In genomic region chr2:43024515-43024962, GRCh38 we compare ENCODE assay signal across 1 cellular context.
TF ChIP-seq lines count a peak whose summit lies in the region.

No MANE protein-coding gene starts in this region.

TF ChIP-seq in HepG2, 621 proteins besides CTCF, POLR2A, EP300 and RAD21 (continued from another document and continues in another):
- TF ChIP-seq ZNF577 (CRISPR knock-in tag; IDR thresholded peaks at IDR 0.05; ENCODE audit: borderline replicate concordance, low read depth) = no peak
- peak; percentile 83 for TF ChIP-seq CBX1 (IDR thresholded peaks at IDR 0.05; ENCODE audit: low read depth)
- no peak for TF ChIP-seq DNMT3B (CRISPR knock-in tag; conservative IDR thresholded peaks at IDR 0.05)
- TF ChIP-seq MBD4 (IDR thresholded peaks at IDR 0.05; ENCODE audit: borderline replicate concordance, low read length) = no peak
- TF ChIP-seq, protein P1, sequence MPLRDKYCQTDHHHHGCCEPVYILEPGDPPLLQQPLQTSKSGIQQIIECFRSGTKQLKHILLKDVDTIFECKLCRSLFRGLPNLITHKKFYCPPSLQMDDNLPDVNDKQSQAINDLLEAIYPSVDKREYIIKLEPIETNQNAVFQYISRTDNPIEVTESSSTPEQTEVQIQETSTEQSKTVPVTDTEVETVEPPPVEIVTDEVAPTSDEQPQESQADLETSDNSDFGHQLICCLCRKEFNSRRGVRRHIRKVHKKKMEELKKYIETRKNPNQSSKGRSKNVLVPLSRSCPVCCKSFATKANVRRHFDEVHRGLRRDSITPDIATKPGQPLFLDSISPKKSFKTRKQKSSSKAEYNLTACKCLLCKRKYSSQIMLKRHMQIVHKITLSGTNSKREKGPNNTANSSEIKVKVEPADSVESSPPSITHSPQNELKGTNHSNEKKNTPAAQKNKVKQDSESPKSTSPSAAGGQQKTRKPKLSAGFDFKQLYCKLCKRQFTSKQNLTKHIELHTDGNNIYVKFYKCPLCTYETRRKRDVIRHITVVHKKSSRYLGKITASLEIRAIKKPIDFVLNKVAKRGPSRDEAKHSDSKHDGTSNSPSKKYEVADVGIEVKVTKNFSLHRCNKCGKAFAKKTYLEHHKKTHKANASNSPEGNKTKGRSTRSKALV (CRISPR knock-in tag; IDR thresholded peaks at IDR 0.05) = no peak
- TF ChIP-seq MXD4 (CRISPR knock-in tag; IDR thresholded peaks at IDR 0.05) = no peak
- no peak for TF ChIP-seq WIZ (CRISPR knock-in tag; IDR thresholded peaks at IDR 0.05)
- no peak for TF ChIP-seq GFI1 (CRISPR knock-in tag; IDR thresholded peaks at IDR 0.05; ENCODE audit: borderline replicate concordance)
- TF ChIP-seq ZNF841 (CRISPR knock-in tag; IDR thresholded peaks at IDR 0.05; ENCODE audit: borderline replicate concordance) = no peak
- TF ChIP-seq SETDB1 (CRISPR knock-in tag; IDR thresholded peaks at IDR 0.05; ENCODE audit: borderline replicate concordance) = no peak
- TF ChIP-seq RFX1 (IDR thresholded peaks at IDR 0.05) = no peak
- 0 out of 2 replicates have a peak, but pooled peaks have one; percentile 9 for TF ChIP-seq HCFC1 (IDR thresholded peaks at IDR 0.05; ENCODE audit: low read depth, low read length)
- no peak for TF ChIP-seq ZNF737 (CRISPR knock-in tag; IDR thresholded peaks at IDR 0.05; ENCODE audit: borderline replicate concordance)
- TF ChIP-seq GABPA (IDR thresholded peaks at IDR 0.05; ENCODE audit: low read depth, low read length) = no peak
- no peak for TF ChIP-seq GABPA (CRISPR knock-in tag; IDR thresholded peaks at IDR 0.05; ENCODE audit: low read depth)
- TF ChIP-seq SATB2 (CRISPR knock-in tag; IDR thresholded peaks at IDR 0.05) = no peak
- no peak for TF ChIP-seq ZBTB44 (CRISPR knock-in tag; IDR thresholded peaks at IDR 0.05)
- TF ChIP-seq TFE3 (CRISPR knock-in tag; IDR thresholded peaks at IDR 0.05) = no peak
- TF ChIP-seq AKAP8 (CRISPR knock-in tag; IDR thresholded peaks at IDR 0.05) = no peak
- TF ChIP-seq NFE2L2 (IDR thresholded peaks at IDR 0.05; ENCODE audit: low read length) = no peak
- TF ChIP-seq, protein P2, sequence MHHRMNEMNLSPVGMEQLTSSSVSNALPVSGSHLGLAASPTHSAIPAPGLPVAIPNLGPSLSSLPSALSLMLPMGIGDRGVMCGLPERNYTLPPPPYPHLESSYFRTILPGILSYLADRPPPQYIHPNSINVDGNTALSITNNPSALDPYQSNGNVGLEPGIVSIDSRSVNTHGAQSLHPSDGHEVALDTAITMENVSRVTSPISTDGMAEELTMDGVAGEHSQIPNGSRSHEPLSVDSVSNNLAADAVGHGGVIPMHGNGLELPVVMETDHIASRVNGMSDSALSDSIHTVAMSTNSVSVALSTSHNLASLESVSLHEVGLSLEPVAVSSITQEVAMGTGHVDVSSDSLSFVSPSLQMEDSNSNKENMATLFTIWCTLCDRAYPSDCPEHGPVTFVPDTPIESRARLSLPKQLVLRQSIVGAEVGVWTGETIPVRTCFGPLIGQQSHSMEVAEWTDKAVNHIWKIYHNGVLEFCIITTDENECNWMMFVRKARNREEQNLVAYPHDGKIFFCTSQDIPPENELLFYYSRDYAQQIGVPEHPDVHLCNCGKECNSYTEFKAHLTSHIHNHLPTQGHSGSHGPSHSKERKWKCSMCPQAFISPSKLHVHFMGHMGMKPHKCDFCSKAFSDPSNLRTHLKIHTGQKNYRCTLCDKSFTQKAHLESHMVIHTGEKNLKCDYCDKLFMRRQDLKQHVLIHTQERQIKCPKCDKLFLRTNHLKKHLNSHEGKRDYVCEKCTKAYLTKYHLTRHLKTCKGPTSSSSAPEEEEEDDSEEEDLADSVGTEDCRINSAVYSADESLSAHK (CRISPR knock-in tag; IDR thresholded peaks at IDR 0.05; ENCODE audit: borderline replicate concordance) = no peak
- TF ChIP-seq, protein P3, sequence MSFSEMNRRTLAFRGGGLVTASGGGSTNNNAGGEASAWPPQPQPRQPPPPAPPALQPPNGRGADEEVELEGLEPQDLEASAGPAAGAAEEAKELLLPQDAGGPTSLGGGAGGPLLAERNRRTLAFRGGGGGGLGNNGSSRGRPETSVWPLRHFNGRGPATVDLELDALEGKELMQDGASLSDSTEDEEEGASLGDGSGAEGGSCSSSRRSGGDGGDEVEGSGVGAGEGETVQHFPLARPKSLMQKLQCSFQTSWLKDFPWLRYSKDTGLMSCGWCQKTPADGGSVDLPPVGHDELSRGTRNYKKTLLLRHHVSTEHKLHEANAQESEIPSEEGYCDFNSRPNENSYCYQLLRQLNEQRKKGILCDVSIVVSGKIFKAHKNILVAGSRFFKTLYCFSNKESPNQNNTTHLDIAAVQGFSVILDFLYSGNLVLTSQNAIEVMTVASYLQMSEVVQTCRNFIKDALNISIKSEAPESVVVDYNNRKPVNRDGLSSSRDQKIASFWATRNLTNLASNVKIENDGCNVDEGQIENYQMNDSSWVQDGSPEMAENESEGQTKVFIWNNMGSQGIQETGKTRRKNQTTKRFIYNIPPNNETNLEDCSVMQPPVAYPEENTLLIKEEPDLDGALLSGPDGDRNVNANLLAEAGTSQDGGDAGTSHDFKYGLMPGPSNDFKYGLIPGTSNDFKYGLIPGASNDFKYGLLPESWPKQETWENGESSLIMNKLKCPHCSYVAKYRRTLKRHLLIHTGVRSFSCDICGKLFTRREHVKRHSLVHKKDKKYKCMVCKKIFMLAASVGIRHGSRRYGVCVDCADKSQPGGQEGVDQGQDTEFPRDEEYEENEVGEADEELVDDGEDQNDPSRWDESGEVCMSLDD (CRISPR knock-in tag; IDR thresholded peaks at IDR 0.05; ENCODE audit: borderline replicate concordance) = no peak
- no peak for TF ChIP-seq LBX2 (CRISPR knock-in tag; IDR thresholded peaks at IDR 0.05; ENCODE audit: borderline replicate concordance)
- TF ChIP-seq KLF6 (CRISPR knock-in tag; IDR thresholded peaks at IDR 0.05) = no peak
- TF ChIP-seq ZNF782 (CRISPR knock-in tag; IDR thresholded peaks at IDR 0.05; ENCODE audit: borderline replicate concordance) = no peak
- TF ChIP-seq, protein P4, sequence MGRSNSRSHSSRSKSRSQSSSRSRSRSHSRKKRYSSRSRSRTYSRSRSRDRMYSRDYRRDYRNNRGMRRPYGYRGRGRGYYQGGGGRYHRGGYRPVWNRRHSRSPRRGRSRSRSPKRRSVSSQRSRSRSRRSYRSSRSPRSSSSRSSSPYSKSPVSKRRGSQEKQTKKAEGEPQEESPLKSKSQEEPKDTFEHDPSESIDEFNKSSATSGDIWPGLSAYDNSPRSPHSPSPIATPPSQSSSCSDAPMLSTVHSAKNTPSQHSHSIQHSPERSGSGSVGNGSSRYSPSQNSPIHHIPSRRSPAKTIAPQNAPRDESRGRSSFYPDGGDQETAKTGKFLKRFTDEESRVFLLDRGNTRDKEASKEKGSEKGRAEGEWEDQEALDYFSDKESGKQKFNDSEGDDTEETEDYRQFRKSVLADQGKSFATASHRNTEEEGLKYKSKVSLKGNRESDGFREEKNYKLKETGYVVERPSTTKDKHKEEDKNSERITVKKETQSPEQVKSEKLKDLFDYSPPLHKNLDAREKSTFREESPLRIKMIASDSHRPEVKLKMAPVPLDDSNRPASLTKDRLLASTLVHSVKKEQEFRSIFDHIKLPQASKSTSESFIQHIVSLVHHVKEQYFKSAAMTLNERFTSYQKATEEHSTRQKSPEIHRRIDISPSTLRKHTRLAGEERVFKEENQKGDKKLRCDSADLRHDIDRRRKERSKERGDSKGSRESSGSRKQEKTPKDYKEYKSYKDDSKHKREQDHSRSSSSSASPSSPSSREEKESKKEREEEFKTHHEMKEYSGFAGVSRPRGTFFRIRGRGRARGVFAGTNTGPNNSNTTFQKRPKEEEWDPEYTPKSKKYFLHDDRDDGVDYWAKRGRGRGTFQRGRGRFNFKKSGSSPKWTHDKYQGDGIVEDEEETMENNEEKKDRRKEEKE (IDR thresholded peaks at IDR 0.05) = no peak
- 0 out of 2 replicates have a peak, but pooled peaks have one; percentile 60 for TF ChIP-seq ZNF678 (CRISPR knock-in tag; IDR thresholded peaks at IDR 0.05)
- no peak for TF ChIP-seq HNF4A (CRISPR knock-in tag; IDR thresholded peaks at IDR 0.05)
- TF ChIP-seq PCBP2 (optimal IDR thresholded peaks at IDR 0.05; ENCODE audit: low read depth, low read length, poor library complexity, severe bottlenecking) = peak; percentile 10
- TF ChIP-seq MYNN (CRISPR knock-in tag; IDR thresholded peaks at IDR 0.05; ENCODE audit: low read depth) = no peak
- TF ChIP-seq ZNF510 (CRISPR knock-in tag; IDR thresholded peaks at IDR 0.05; ENCODE audit: low read depth) = no peak
- TF ChIP-seq ZBTB37 (CRISPR knock-in tag; IDR thresholded peaks at IDR 0.05) = no peak
- no peak for TF ChIP-seq ZNF549 (CRISPR knock-in tag; IDR thresholded peaks at IDR 0.05)
- no peak for TF ChIP-seq MAFF (IDR thresholded peaks at IDR 0.05; ENCODE audit: low read depth, low read length)
- no peak for TF ChIP-seq ZNF143 (CRISPR knock-in tag; IDR thresholded peaks at IDR 0.05)
- TF ChIP-seq HOXA3 (CRISPR knock-in tag; IDR thresholded peaks at IDR 0.05) = peak; percentile 29; the same call in 1 of the 2 replicates
- no peak for TF ChIP-seq RELA (CRISPR knock-in tag; IDR thresholded peaks at IDR 0.05)
- TF ChIP-seq IRF1 (CRISPR knock-in tag; IDR thresholded peaks at IDR 0.05; ENCODE audit: low read depth) = no peak
- TF ChIP-seq U2AF2 (IDR thresholded peaks at IDR 0.05; ENCODE audit: low read depth, low read length) = no peak
- TF ChIP-seq, protein P5, sequence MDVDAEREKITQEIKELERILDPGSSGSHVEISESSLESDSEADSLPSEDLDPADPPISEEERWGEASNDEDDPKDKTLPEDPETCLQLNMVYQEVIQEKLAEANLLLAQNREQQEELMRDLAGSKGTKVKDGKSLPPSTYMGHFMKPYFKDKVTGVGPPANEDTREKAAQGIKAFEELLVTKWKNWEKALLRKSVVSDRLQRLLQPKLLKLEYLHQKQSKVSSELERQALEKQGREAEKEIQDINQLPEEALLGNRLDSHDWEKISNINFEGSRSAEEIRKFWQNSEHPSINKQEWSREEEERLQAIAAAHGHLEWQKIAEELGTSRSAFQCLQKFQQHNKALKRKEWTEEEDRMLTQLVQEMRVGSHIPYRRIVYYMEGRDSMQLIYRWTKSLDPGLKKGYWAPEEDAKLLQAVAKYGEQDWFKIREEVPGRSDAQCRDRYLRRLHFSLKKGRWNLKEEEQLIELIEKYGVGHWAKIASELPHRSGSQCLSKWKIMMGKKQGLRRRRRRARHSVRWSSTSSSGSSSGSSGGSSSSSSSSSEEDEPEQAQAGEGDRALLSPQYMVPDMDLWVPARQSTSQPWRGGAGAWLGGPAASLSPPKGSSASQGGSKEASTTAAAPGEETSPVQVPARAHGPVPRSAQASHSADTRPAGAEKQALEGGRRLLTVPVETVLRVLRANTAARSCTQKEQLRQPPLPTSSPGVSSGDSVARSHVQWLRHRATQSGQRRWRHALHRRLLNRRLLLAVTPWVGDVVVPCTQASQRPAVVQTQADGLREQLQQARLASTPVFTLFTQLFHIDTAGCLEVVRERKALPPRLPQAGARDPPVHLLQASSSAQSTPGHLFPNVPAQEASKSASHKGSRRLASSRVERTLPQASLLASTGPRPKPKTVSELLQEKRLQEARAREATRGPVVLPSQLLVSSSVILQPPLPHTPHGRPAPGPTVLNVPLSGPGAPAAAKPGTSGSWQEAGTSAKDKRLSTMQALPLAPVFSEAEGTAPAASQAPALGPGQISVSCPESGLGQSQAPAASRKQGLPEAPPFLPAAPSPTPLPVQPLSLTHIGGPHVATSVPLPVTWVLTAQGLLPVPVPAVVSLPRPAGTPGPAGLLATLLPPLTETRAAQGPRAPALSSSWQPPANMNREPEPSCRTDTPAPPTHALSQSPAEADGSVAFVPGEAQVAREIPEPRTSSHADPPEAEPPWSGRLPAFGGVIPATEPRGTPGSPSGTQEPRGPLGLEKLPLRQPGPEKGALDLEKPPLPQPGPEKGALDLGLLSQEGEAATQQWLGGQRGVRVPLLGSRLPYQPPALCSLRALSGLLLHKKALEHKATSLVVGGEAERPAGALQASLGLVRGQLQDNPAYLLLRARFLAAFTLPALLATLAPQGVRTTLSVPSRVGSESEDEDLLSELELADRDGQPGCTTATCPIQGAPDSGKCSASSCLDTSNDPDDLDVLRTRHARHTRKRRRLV (CRISPR knock-in tag; IDR thresholded peaks at IDR 0.05) = no peak
- no peak for TF ChIP-seq PHB2 (IDR thresholded peaks at IDR 0.05; ENCODE audit: partially characterized antibody)
- TF ChIP-seq ZMAT3 (CRISPR knock-in tag; conservative IDR thresholded peaks at IDR 0.05) = no peak
